29 cellular contexts compared by ENCODE assay signal in genomic region chr4:128363966-128364365, GRCh38.
"Had no signal": no experiment of that assay in that cellular context is flagged by ENCODE, and none has a peak within 500 bp of the region (broad histone marks: within the 10 kb centered on the region; RNA-seq: fewer than 3 reads in every experiment).

No MANE protein-coding gene starts in this region.

- ATAC-seq: activated CD4-positive, alpha-beta T cell treated with anti-CD3 and anti-CD28 coated beads for 36 hours; activated CD8-positive, alpha-beta memory T cell treated with anti-CD3 and anti-CD28 coated beads, Interleukin-2, amount 10 ng/mL, durations not matched to agents 7 days and 5 days; activated CD8-positive, alpha-beta T cell treated with anti-CD3 and anti-CD28 coated beads, Interleukin-2, amount 10 ng/mL, durations not matched to agents 7 days and 5 days; activated naive CD4-positive, alpha-beta T cell treated with anti-CD3 and anti-CD28 coated beads, Interleukin-2, amount 50 U/mL, for 72 hours; activated T-cell treated with anti-CD3 and anti-CD28 coated beads, Interleukin-2, amount 50 U/mL, for 72 hours; gastroesophageal sphincter had no signal

- H3K9me3 ChIP-seq: ascending aorta, breast epithelium, esophagus squamous epithelium, gastroesophageal sphincter had no signal

- DNase-seq: activated CD4-positive, alpha-beta memory T cell treated with anti-CD3 and anti-CD28 coated beads for 36 hours; activated CD4-positive, alpha-beta T cell treated with anti-CD3 and anti-CD28 coated beads for 36 hours; activated CD4-positive, alpha-beta T cell treated with anti-CD3 and anti-CD28 coated beads, Interleukin-2, amount 10 ng/mL, durations not matched to agents 24 days and 14 days; activated CD4-positive, CD25-positive, alpha-beta regulatory T cell; activated CD4-positive, CD25-positive, alpha-beta regulatory T cell treated with anti-CD3 and anti-CD28 coated beads, Interleukin-2, amount 50 U/mL, for 72 hours; activated CD8-positive, alpha-beta memory T cell treated with anti-CD3 and anti-CD28 coated beads, Interleukin-2, amount 10 ng/mL, durations not matched to agents 7 days and 5 days; activated CD8-positive, alpha-beta memory T cell treated with anti-CD3 and anti-CD28 coated beads, Interleukin-2, amount 50 U/mL, for 48 hours; activated CD8-positive, alpha-beta T cell treated with anti-CD3 and anti-CD28 coated beads, Interleukin-2, amount 10 ng/mL, durations not matched to agents 7 days and 5 days; activated gamma-delta T cell; activated naive CD4-positive, alpha-beta T cell; activated naive CD4-positive, alpha-beta T cell treated with anti-CD3 and anti-CD28 coated beads, Interleukin-2, amount 10 ng/mL, durations not matched to agents 7 days and 5 days; activated naive CD8-positive, alpha-beta T cell treated with anti-CD3 and anti-CD28 coated beads, Interleukin-2, amount 10 ng/mL, durations not matched to agents 7 days and 5 days; activated T-cell treated with anti-CD3 and anti-CD28 coated beads for 4 hours; activated T-cell treated with anti-CD3 and anti-CD28 coated beads, Interleukin-2, amount 50 U/mL, for 24 hours; activated T-cell treated with anti-CD3 and anti-CD28 coated beads, Interleukin-2, amount 50 U/mL, for 72 hours; central memory CD4-positive, alpha-beta T cell; dorsolateral prefrontal cortex; effector memory CD4-positive, alpha-beta T cell; esophagus squamous epithelium; foreskin melanocyte; head of caudate nucleus; T-helper 2 cell had no signal

- H3K36me3 ChIP-seq: ascending aorta, breast epithelium, cardiac muscle cell, esophagus squamous epithelium, gastroesophageal sphincter had no signal

- H3K27me3 ChIP-seq: ascending aorta, breast epithelium, cardiac muscle cell, dorsolateral prefrontal cortex, esophagus squamous epithelium, gastroesophageal sphincter had no signal

- H3K4me1 ChIP-seq: ascending aorta, breast epithelium, gastroesophageal sphincter had no signal

- H3K4me3 ChIP-seq: ascending aorta, breast epithelium, cardiac muscle cell, coronary artery, dorsolateral prefrontal cortex, esophagus squamous epithelium, gastroesophageal sphincter had no signal

- H3K27ac ChIP-seq: ascending aorta, breast epithelium, cardiac muscle cell, coronary artery, dorsolateral prefrontal cortex, epithelial cell of prostate, esophagus squamous epithelium, gastroesophageal sphincter had no signal
